8 cellular contexts compared by ENCODE assay signal in the genomic region with DNA sequence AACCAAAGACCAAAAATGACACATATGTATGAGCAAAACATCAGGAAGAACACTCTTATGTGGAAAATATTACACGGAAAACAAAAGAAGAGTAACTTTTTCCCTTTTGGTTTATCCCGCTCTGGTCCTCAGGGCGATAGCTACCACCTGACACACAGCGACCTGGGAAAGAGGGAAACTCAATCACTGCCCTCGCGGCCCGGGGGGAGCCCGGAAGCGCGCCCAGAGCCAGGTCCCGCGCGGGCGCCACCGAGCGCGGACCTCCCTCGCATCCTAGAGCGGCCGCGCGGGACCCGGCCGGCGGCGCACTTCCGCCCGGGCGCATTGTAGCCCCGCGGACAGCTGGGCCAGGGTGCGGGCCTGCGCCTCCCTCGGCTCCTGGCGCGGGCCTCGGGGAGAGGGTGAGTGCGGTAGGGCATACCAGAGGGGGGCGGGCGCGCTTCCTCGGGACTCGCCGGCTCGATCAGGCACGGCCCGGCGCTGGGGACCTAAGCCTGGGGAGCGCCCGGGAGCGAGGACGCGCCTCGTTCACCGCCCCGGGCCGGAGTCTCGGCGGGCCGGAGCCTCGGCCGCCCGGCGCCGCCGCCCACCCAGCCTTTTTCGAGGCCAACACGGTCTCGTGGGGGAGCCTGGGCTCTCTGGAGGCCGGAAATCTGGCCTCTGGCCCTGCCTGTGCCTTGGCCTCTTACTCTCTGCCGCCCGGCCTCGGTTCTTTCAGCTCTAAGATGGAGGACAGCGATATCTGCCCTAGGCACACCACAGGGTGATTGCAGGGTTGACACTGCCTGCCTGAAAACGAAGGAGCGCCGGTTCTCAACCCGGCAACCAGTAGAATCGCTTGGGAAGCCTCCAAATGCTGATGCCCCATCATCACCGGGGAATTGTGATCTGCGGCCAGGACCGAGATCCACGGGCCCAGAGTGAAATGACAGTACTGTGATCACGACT. TPM values are rescaled to one million over a fixed set of nuclear protein-coding genes. Genes with fewer than 3 reads are reported as not detected.
A peak's percentile ranks its signal among the peaks of the same experiment; 100 is the strongest.
DNase-seq lines count a peak whose midpoint lies in the region; ATAC-seq, FAIRE-seq and TF ChIP-seq lines count a peak whose summit lies in the region.

A gene with protein sequence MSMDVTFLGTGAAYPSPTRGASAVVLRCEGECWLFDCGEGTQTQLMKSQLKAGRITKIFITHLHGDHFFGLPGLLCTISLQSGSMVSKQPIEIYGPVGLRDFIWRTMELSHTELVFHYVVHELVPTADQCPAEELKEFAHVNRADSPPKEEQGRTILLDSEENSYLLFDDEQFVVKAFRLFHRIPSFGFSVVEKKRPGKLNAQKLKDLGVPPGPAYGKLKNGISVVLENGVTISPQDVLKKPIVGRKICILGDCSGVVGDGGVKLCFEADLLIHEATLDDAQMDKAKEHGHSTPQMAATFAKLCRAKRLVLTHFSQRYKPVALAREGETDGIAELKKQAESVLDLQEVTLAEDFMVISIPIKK (plus strand): TSS at position 327 of the 948 bp plus-strand sequence. CDS start 6,365 bp downstream, outside the sequence.

- peaks cover 6% of the 10 kb centered on the region for H3K79me2 ChIP-seq in endothelial cell of umbilical vein (ENCODE audit: control insufficient read depth, insufficient read depth, low read length)

- TF ChIP-seq POLR2A in endothelial cell of umbilical vein (IDR thresholded peaks at IDR 0.05; ENCODE audit: low read depth, low read length) = peak; percentile 94

- in situ Hi-C loops in Caki2 (cut with HindIII; ENCODE audit: low pct_unique_long_range_greater_than_20kb, low sequenced_read_pairs) = no loop called here

- no peaks in the 10 kb centered on the region for H3K27me3 ChIP-seq in NT2/D1 (ENCODE audit: insufficient read depth, insufficient read length)
- no peaks in the 10 kb centered on the region for H3K27me3 ChIP-seq in endothelial cell of umbilical vein (ENCODE audit: control insufficient read depth in 2 of 2, insufficient read depth in 2 of 2, low read length in 2 of 2)
- H3K27me3 ChIP-seq in mononuclear cell (ENCODE audit: insufficient read depth, low read length) = no peaks in the 10 kb centered on the region

- BruUV-seq in endothelial cell of umbilical vein (replicated peaks; lab: Mats Ljungman, UMichigan) = TSS peak; percentile 61

- H3K9me3 ChIP-seq in NT2/D1 (ENCODE audit: insufficient read depth, low read length) (no peaks in the 10 kb centered on the region), endothelial cell of umbilical vein (replicated peaks; ENCODE audit: control insufficient read depth, insufficient read depth, low read length) (no peaks in the 10 kb centered on the region), mononuclear cell (ENCODE audit: low read depth, low read length) (no peaks in the 10 kb centered on the region)

- H2AFZ ChIP-seq in endothelial cell of umbilical vein (ENCODE audit: low read depth, low read length) = peak within 1 kb of the TSS; percentile 100

- H3K4me3 ChIP-seq in NT2/D1 (ENCODE audit: insufficient read length, low read depth) = peak within 1 kb of the TSS; percentile 86
- peak within 1 kb of the TSS; percentile 58 to 95 (median 93) for H3K4me3 ChIP-seq in endothelial cell of umbilical vein (replicated peaks in 1 of 3; ENCODE audit: insufficient read depth in 1 of 3, low read depth in 1 of 3, low read length in 3 of 3)
- peak within 1 kb of the TSS; percentile 90 for H3K4me3 ChIP-seq in mononuclear cell (ENCODE audit: low read length)

- H3K27ac ChIP-seq in endothelial cell of umbilical vein (ENCODE audit: insufficient read depth, low read depth, low read length) = peak within 1 kb of the TSS; percentile 87

- intact Hi-C loops in endothelial cell of umbilical vein (cut with micrococcal nuclease) = loop anchor here (1.0 kb wide), 4 partner anchors 62 to 229 kb away; partner anchors contain the start of genes ME2, MEX3C, MRO and SMAD4

- peak within 1 kb of the TSS; percentile 95 for H3K4me2 ChIP-seq in endothelial cell of umbilical vein (ENCODE audit: insufficient read depth, low read length)

- POLR2A ChIA-PET in endothelial cell of umbilical vein (lab: Charles Lee) = interaction anchor here (0.7 to 1.8 kb wide), 4 partner anchors 62 to 128 kb away, joined by 3 to 11 read pairs (median 7); partner anchors contain the start of genes ME2 and SMAD4

- no peaks in the 10 kb centered on the region for H3K4me1 ChIP-seq in NT2/D1 (ENCODE audit: insufficient read depth, insufficient read length)
- peaks cover 11% of the 10 kb centered on the region for H3K4me1 ChIP-seq in endothelial cell of umbilical vein (ENCODE audit: control insufficient read depth, extremely low read depth, insufficient read depth, low read length)
- peaks cover 15% of the 10 kb centered on the region for H3K4me1 ChIP-seq in mononuclear cell (ENCODE audit: insufficient read depth, low read length)

- peak; percentile 70 for ATAC-seq in GM19468 (IDR thresholded peaks at IDR 0.05; ENCODE audit: extremely low read depth, unreplicated experiment)

- H4K20me1 ChIP-seq in endothelial cell of umbilical vein (replicated peaks; ENCODE audit: control insufficient read depth, extremely low read depth, insufficient read depth, low read length) = no peaks in the 10 kb centered on the region

- dilution Hi-C loops in endothelial cell of umbilical vein (cut with MboI; ENCODE audit: extremely low pct_ligation_motif_present, low sequenced_read_pairs) = no loop called here

- peak; percentile 75 for FAIRE-seq in endothelial cell of umbilical vein (lab: Jason Lieb, UNC)

- no peaks in the 10 kb centered on the region for H3K9me1 ChIP-seq in endothelial cell of umbilical vein (replicated peaks; ENCODE audit: control insufficient read depth, extremely low read depth, insufficient read depth, low read length)

- H3K36me3 ChIP-seq in NT2/D1 (ENCODE audit: insufficient read depth, insufficient read length, low read length) = no peaks in the 10 kb centered on the region
- H3K36me3 ChIP-seq in endothelial cell of umbilical vein (ENCODE audit: control insufficient read depth in 2 of 2, extremely low read depth in 1 of 2, insufficient read depth in 2 of 2, low read length in 2 of 2) = no peaks in the 10 kb centered on the region

- CTCF ChIA-PET in endothelial cell of umbilical vein (lab: Charles Lee) = interaction anchor here (0.9 to 1.2 kb wide), 3 partner anchors 62 to 148 kb away, joined by 4 to 5 read pairs (median 4); partner anchors contain the start of genes MRO and SMAD4

- no peak for TF ChIP-seq CTCF in endothelial cell of umbilical vein (IDR thresholded peaks at IDR 0.05; ENCODE audit: extremely low read depth in 1 of 2, insufficient read depth in 1 of 2, low read depth in 1 of 2, low read length in 2 of 2)

- peak; percentile 69 for DNase-seq in Caki2 (ENCODE audit: low read depth)
- DNase-seq in HS-27A (ENCODE audit: low read depth) = peak; percentile 34
- DNase-seq in NT2/D1 (ENCODE audit: low read depth, low spot score) = peak; percentile 30
- peak; percentile 45 for DNase-seq in activated T-cell treated with anti-CD3 and anti-CD28 coated beads for 1 hour (ENCODE audit: low read depth)
- DNase-seq in endothelial cell of umbilical vein (ENCODE audit: low read depth, low spot score) = peak; percentile 75
- DNase-seq in stimulated activated CD8-positive, alpha-beta memory T cell treated with anti-CD3 and anti-CD28 coated beads, Interleukin-4, amount 100 ng/mL, for 1 hour (ENCODE audit: low read depth in 2 of 2, low spot score in 1 of 2) = peak; percentile 22 to 33

- H3K9ac ChIP-seq in NT2/D1 (ENCODE audit: insufficient read length, low read depth) = peak within 1 kb of the TSS; percentile 85
- H3K9ac ChIP-seq in endothelial cell of umbilical vein (replicated peaks; ENCODE audit: extremely low read depth, insufficient read depth, low read length) = peak within 1 kb of the TSS; percentile 96

TF ChIP-seq in endothelial cell of umbilical vein, 7 proteins besides CTCF, POLR2A, EP300 and RAD21:
- TF ChIP-seq FOS (IDR thresholded peaks at IDR 0.05; ENCODE audit: borderline replicate concordance, insufficient read depth, low read length) = no peak
- peak; percentile 98 for TF ChIP-seq POLR2AphosphoS5 (IDR thresholded peaks at IDR 0.05; ENCODE audit: insufficient read depth, low read depth, low read length)
- TF ChIP-seq JUN (IDR thresholded peaks at IDR 0.05; ENCODE audit: borderline replicate concordance, insufficient read depth, insufficient read length, low read depth) = no peak

RNA-seq across cellular contexts. Expression of the gene that starts here (rescaled TPM):
- 6.0 and 16.2 TPM in 2 replicates for total RNA-seq in Caki2 (2014; rRNA removed; shearing (Covaris generic); ENCODE audit: low replicate concordance)
- total RNA-seq in endothelial cell of umbilical vein (6.0 and 7.6 TPM in 2 replicates), mononuclear cell (8.7 TPM)
- polyA plus RNA-seq in endothelial cell of umbilical vein = 3.0 and 3.6 TPM in 2 replicates
- 4.9 and 5.2 TPM in 2 replicates for polyA plus RNA-seq in endothelial cell of umbilical vein (2011; cell fraction: cytosol; rRNA removed)
- polyA plus RNA-seq in endothelial cell of umbilical vein (2011; cell fraction: nucleus; rRNA removed) = 3.0 and 3.7 TPM in 2 replicates
- polyA plus RNA-seq in endothelial cell of umbilical vein (2012) = 3.7 and 7.0 TPM in 2 replicates
- 3.7 and 6.3 TPM in 2 replicates for polyA minus RNA-seq in endothelial cell of umbilical vein
- polyA minus RNA-seq in endothelial cell of umbilical vein (2011; cell fraction: cytosol; rRNA and poly(A)+ RNA removed) = 1.9 TPM
- 8.8 and 11.1 TPM in 2 replicates for polyA minus RNA-seq in endothelial cell of umbilical vein (2011; cell fraction: nucleus; rRNA and poly(A)+ RNA removed)

Comparison
In these comparisons a context has a peak if more than half of its experiments do, and no peak if none do; other contexts are left out.
1. Peak in every context shown above with its lines: DNase-seq, ATAC-seq, H3K4me3 ChIP-seq and H3K27ac ChIP-seq.